In the genomic region with DNA sequence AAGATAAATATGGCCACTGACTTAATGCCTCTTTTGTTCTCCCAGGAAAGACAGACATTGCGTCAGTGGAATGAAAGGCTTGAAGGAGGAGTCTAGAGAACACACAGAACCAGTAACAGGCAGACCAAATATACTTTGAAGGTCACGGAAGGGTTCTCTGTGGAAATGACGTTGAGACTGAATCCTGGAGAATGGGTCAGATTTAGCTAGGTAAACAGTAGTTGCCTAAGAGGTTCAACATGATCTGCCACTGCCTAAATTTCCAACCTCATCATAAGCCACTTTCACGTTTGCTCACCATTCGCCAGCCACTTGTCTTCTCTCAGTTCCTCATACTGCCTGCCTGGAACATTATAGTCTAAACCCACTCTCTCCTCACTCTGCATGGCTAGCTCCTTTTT, we compare ENCODE assay signal across 10 cellular contexts. TPM values are rescaled to one million over a fixed set of nuclear protein-coding genes. Genes with fewer than 3 reads are reported as not detected.
DNase-seq lines count a peak whose midpoint lies in the region; ATAC-seq and TF ChIP-seq lines count a peak whose summit lies in the region.
"Had no signal": no experiment of that assay in that cellular context is flagged by ENCODE, and none has a peak within 500 bp of the region (broad histone marks: within the 10 kb centered on the region; RNA-seq: fewer than 3 reads in every experiment).

No MANE protein-coding gene starts in this region.

- ATAC-seq in GM19452 (IDR thresholded peaks at IDR 0.05; ENCODE audit: unreplicated experiment) (peak; percentile 96), HG03103 (IDR thresholded peaks at IDR 0.05; ENCODE audit: low read depth, unreplicated experiment) (peak; percentile 98)

- no peaks in the 10 kb centered on the region for H3K9me3 ChIP-seq in esophagus squamous epithelium
- H3K9me3 ChIP-seq: SJSA1, thoracic aorta had no signal

- peaks cover 3% of the 10 kb centered on the region for H3K27me3 Mint-ChIP-seq in activated T-helper 2 cell treated with anti-CD3 and anti-CD28 coated beads, Interferon-gamma antibody, Interleukin-2, Interleukin-4, amounts not matched to agents 10 μg/mL and 5 μg/mL and 100 μg/mL, durations not matched to agents 14 hours and 24 hours and 36 hours (ENCODE audit: low read depth)

- no peaks in the 10 kb centered on the region for H3K36me3 ChIP-seq in esophagus squamous epithelium
- H3K36me3 ChIP-seq: SJSA1, thoracic aorta had no signal

- no peak for TF ChIP-seq CTCF in esophagus squamous epithelium (IDR thresholded peaks at IDR 0.05)

- DNase-seq in Ammon's horn (ENCODE audit: low spot score) (peak; percentile 59), middle frontal gyrus (ENCODE audit: extremely low spot score, low spot score) (no peak), NCI-H510A (lab: John Stamatoyannopoulos, UW) (no peak), epidermal melanocyte (ENCODE audit: insufficient read length, low spot score) (no peak), esophagus squamous epithelium (lab: John Stamatoyannopoulos, UW) (no peak)
- no peak for DNase-seq in activated T-helper 2 cell treated with anti-CD3 and anti-CD28 coated beads, Interferon-gamma antibody, Interleukin-2, Interleukin-4, amounts not matched to agents 10 μg/mL and 5 μg/mL and 100 μg/mL, durations not matched to agents 14 hours and 24 hours and 36 hours (ENCODE audit: low spot score)

- intact Hi-C loops in activated T-helper 2 cell treated with anti-CD3 and anti-CD28 coated beads, Interferon-gamma antibody, Interleukin-2, Interleukin-4, amounts not matched to agents 10 μg/mL and 5 μg/mL and 100 μg/mL, durations not matched to agents 14 hours and 24 hours and 36 hours (cut with micrococcal nuclease), result no loop called here
- intact Hi-C loops in esophagus squamous epithelium (cut with DNase I), result no loop called here

- peak overlapping the region in 2 of 4 donors; percentile 7 to 27 for H3K27ac ChIP-seq in esophagus squamous epithelium
- H3K27ac ChIP-seq: SJSA1, thoracic aorta had no signal

- TF ChIP-seq POLR2A in esophagus squamous epithelium (IDR thresholded peaks at IDR 0.05), result no peak

- H3K27ac Mint-ChIP-seq in activated T-helper 2 cell treated with anti-CD3 and anti-CD28 coated beads, Interferon-gamma antibody, Interleukin-2, Interleukin-4, amounts not matched to agents 10 μg/mL and 5 μg/mL and 100 μg/mL, durations not matched to agents 14 hours and 24 hours and 36 hours, result peak overlapping the region; percentile 4

- H3K4me1 Mint-ChIP-seq in activated T-helper 2 cell treated with anti-CD3 and anti-CD28 coated beads, Interferon-gamma antibody, Interleukin-2, Interleukin-4, amounts not matched to agents 10 μg/mL and 5 μg/mL and 100 μg/mL, durations not matched to agents 14 hours and 24 hours and 36 hours (ENCODE audit: low read depth), result peaks cover 18% of the 10 kb centered on the region

- H3K9me3 Mint-ChIP-seq in activated T-helper 2 cell treated with anti-CD3 and anti-CD28 coated beads, Interferon-gamma antibody, Interleukin-2, Interleukin-4, amounts not matched to agents 10 μg/mL and 5 μg/mL and 100 μg/mL, durations not matched to agents 14 hours and 24 hours and 36 hours, result no peaks in the 10 kb centered on the region

- H3K4me3 ChIP-seq in esophagus squamous epithelium, result no peak overlapping the region
- H3K4me3 ChIP-seq: SJSA1, thoracic aorta had no signal

- peaks cover 0 to 33% (median 17%) of the 10 kb centered on the region in 3 donors for H3K4me1 ChIP-seq in esophagus squamous epithelium
- H3K4me1 ChIP-seq: SJSA1 had no signal

- H3K4me3 Mint-ChIP-seq in activated T-helper 2 cell treated with anti-CD3 and anti-CD28 coated beads, Interferon-gamma antibody, Interleukin-2, Interleukin-4, amounts not matched to agents 10 μg/mL and 5 μg/mL and 100 μg/mL, durations not matched to agents 14 hours and 24 hours and 36 hours (ENCODE audit: low read depth), result no peak overlapping the region

- H3K36me3 Mint-ChIP-seq in activated T-helper 2 cell treated with anti-CD3 and anti-CD28 coated beads, Interferon-gamma antibody, Interleukin-2, Interleukin-4, amounts not matched to agents 10 μg/mL and 5 μg/mL and 100 μg/mL, durations not matched to agents 14 hours and 24 hours and 36 hours (ENCODE audit: low read depth), result peaks cover 13% of the 10 kb centered on the region

- H3K27me3 ChIP-seq in esophagus squamous epithelium, result no peaks in the 10 kb centered on the region
- H3K27me3 ChIP-seq: SJSA1 had no signal

- 74 to 87% methylated on average over 5 of the region's 5 CpGs for WGBS in esophagus squamous epithelium, 2 donors

RNA-seq across cellular contexts. Expression of gene PLA2G4A, which starts 20.5 kb away (rescaled TPM):
- 27.1 and 28.2 TPM in 2 replicates for total RNA-seq in activated T-helper 2 cell treated with anti-CD3 and anti-CD28 coated beads, Interferon-gamma antibody, Interleukin-2, Interleukin-4, amounts not matched to agents 10 μg/mL and 5 μg/mL and 100 μg/mL, durations not matched to agents 14 hours and 24 hours and 36 hours
- total RNA-seq in esophagus squamous epithelium, result 10 to 100 TPM; 11.8 to 22.6 (median 14.6) TPM
